20 cellular contexts compared by ENCODE assay signal in the genomic region with DNA sequence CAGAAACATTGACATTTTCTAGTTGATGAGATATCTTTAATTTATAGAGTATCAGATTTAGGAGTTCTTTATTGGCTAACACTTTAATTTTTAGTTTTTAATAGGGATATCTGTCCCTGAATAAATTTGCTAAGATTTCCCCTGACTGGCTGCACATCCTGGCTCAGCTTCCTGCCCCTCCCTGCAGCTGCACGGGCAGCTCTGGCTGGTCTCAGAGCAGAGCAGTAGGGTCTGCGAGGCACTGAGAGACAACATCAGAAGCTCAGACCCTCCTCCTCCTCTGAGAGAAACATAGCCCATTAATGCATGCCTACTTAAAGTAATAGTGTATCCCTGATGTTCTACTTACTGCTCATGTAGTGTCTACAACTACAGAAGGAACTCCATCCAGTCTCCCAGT.
DNase-seq lines count a peak whose midpoint lies in the region; ATAC-seq and TF ChIP-seq lines count a peak whose summit lies in the region.
"Had no signal": no experiment of that assay in that cellular context is flagged by ENCODE, and none has a peak within 500 bp of the region (broad histone marks: within the 10 kb centered on the region; RNA-seq: fewer than 3 reads in every experiment).

No MANE protein-coding gene starts in this region.

- no peaks in the 10 kb centered on the region for H3K36me3 Mint-ChIP-seq in activated CD4-positive, alpha-beta memory T cell treated with anti-CD3 and anti-CD28 coated beads for 36 hours
- peaks cover 3% of the 10 kb centered on the region for H3K36me3 Mint-ChIP-seq in activated CD4-positive, alpha-beta memory T cell treated with anti-CD3 and anti-CD28 coated beads, Interleukin-2, amount 10 ng/mL, durations not matched to agents 7 days and 5 days (ENCODE audit: low read depth)
- H3K36me3 Mint-ChIP-seq: IgD-negative memory B cell had no signal

- DNase-seq in activated CD4-positive, alpha-beta memory T cell treated with anti-CD3 and anti-CD28 coated beads for 36 hours = peak; percentile 20
- no peak for DNase-seq in activated CD4-positive, alpha-beta memory T cell treated with anti-CD3 and anti-CD28 coated beads, Interleukin-2, amount 10 ng/mL, durations not matched to agents 7 days and 5 days
- peak; percentile 10 for DNase-seq in stimulated activated CD4-positive, alpha-beta T cell treated with anti-CD3 and anti-CD28 coated beads, Interleukin-15, amount 100 ng/mL, for 24 hours
- no peak for DNase-seq in stimulated activated CD4-positive, alpha-beta T cell treated with anti-CD3 and anti-CD28 coated beads, Interleukin-4, amount 100 ng/mL, for 24 hours
- DNase-seq in UCSD-AML1 (lab: John Stamatoyannopoulos, UW; ENCODE audit: unreplicated experiment) (peak; percentile 34), osteoblast (ENCODE audit: insufficient read length, low spot score, missing footprints) (no peak), WERI-Rb-1 (no peak)
- DNase-seq: 8988T, NCI-H1105, NCI-H146, NCI-H2029 treated with DMSO at 0.1 percent for 48 hours, NCI-H226, NCI-H510A treated with DMSO at 0.1 percent for 48 hours, NCI-H748 treated with DMSO at 0.1 percent for 48 hours, PC-9, SIG-M5 had no signal

- H3K4me3 Mint-ChIP-seq in activated CD4-positive, alpha-beta memory T cell treated with anti-CD3 and anti-CD28 coated beads for 36 hours = no peak overlapping the region
- no peak overlapping the region for H3K4me3 Mint-ChIP-seq in activated CD4-positive, alpha-beta memory T cell treated with anti-CD3 and anti-CD28 coated beads, Interleukin-2, amount 10 ng/mL, durations not matched to agents 7 days and 5 days
- H3K4me3 Mint-ChIP-seq: IgD-negative memory B cell had no signal

- H3K9me3 ChIP-seq in osteoblast (ENCODE audit: low read depth, low read length) (no peaks in the 10 kb centered on the region), WERI-Rb-1 (ENCODE audit: severe bottlenecking) (peaks cover 4% of the 10 kb centered on the region)

- intact Hi-C loops in activated CD4-positive, alpha-beta memory T cell treated with anti-CD3 and anti-CD28 coated beads for 36 hours (cut with micrococcal nuclease) = loop anchor here (2.0 kb wide), 1 partner anchor 66 kb away; no protein-coding TSS in a partner anchor

- POLR2A ChIA-PET in activated CD4-positive, alpha-beta memory T cell treated with anti-CD3 and anti-CD28 coated beads for 36 hours (lab: Charles Lee) = no interaction called here
- POLR2A ChIA-PET in activated CD4-positive, alpha-beta memory T cell treated with anti-CD3 and anti-CD28 coated beads, Interleukin-2, amount 10 ng/mL, durations not matched to agents 7 days and 5 days (lab: Charles Lee) = no interaction called here

- no peak for ATAC-seq in GM19455 (IDR thresholded peaks at IDR 0.05; ENCODE audit: unreplicated experiment)

- H3K36me3 ChIP-seq in osteoblast (ENCODE audit: insufficient read depth, low read length) (no peaks in the 10 kb centered on the region), WERI-Rb-1 (no peaks in the 10 kb centered on the region)
- H3K36me3 ChIP-seq: BLaER1 treated with 17β-estradiol and CSF1 and Interleukin-3, amounts not matched to agents 10 nM and 100 nM had no signal

- no peaks in the 10 kb centered on the region for H3K27me3 Mint-ChIP-seq in activated CD4-positive, alpha-beta memory T cell treated with anti-CD3 and anti-CD28 coated beads for 36 hours
- no peaks in the 10 kb centered on the region for H3K27me3 Mint-ChIP-seq in activated CD4-positive, alpha-beta memory T cell treated with anti-CD3 and anti-CD28 coated beads, Interleukin-2, amount 10 ng/mL, durations not matched to agents 7 days and 5 days

- peaks cover 9% of the 10 kb centered on the region for H3K9me3 Mint-ChIP-seq in activated CD4-positive, alpha-beta memory T cell treated with anti-CD3 and anti-CD28 coated beads for 36 hours
- peaks cover 7% of the 10 kb centered on the region for H3K9me3 Mint-ChIP-seq in activated CD4-positive, alpha-beta memory T cell treated with anti-CD3 and anti-CD28 coated beads, Interleukin-2, amount 10 ng/mL, durations not matched to agents 7 days and 5 days

- TF ChIP-seq CTCF in osteoblast (IDR thresholded peaks at IDR 0.05; ENCODE audit: extremely low read depth, low read depth, low read length) (no peak), WERI-Rb-1 (IDR thresholded peaks at IDR 0.05; ENCODE audit: low read depth, low read length) (no peak)

- H3K27ac ChIP-seq in osteoblast (ENCODE audit: low read depth, low read length) (no peak overlapping the region), WERI-Rb-1 (no peak overlapping the region)
- H3K27ac ChIP-seq: BLaER1 treated with 17β-estradiol and CSF1 and Interleukin-3, amounts not matched to agents 10 nM and 100 nM; PC-9; RWPE1 had no signal

- no peak overlapping the region for H2AFZ ChIP-seq in osteoblast (ENCODE audit: low read length)
- H2AFZ ChIP-seq: PC-9 had no signal

- H3K4me3 ChIP-seq in osteoblast (ENCODE audit: insufficient read depth, low read length) (no peak overlapping the region), WERI-Rb-1 (ENCODE audit: low read depth, low read length) (no peak overlapping the region)
- H3K4me3 ChIP-seq: BLaER1 treated with 17β-estradiol and CSF1 and Interleukin-3, amounts not matched to agents 10 nM and 100 nM; PC-9 had no signal

- H3K4me1 ChIP-seq in osteoblast (ENCODE audit: insufficient read depth, low read length) = no peaks in the 10 kb centered on the region

- no peaks in the 10 kb centered on the region for H4K20me1 ChIP-seq in osteoblast (ENCODE audit: insufficient read depth, low read length)
- H4K20me1 ChIP-seq: BLaER1 treated with 17β-estradiol and CSF1 and Interleukin-3, amounts not matched to agents 10 nM and 100 nM had no signal

- CTCF ChIA-PET in activated CD4-positive, alpha-beta memory T cell treated with anti-CD3 and anti-CD28 coated beads for 36 hours (lab: Charles Lee) = no interaction called here
- CTCF ChIA-PET in activated CD4-positive, alpha-beta memory T cell treated with anti-CD3 and anti-CD28 coated beads, Interleukin-2, amount 10 ng/mL, durations not matched to agents 7 days and 5 days (lab: Charles Lee) = no interaction called here

- peak overlapping the region; percentile 24 for H3K27ac Mint-ChIP-seq in activated CD4-positive, alpha-beta memory T cell treated with anti-CD3 and anti-CD28 coated beads for 36 hours
- no peak overlapping the region for H3K27ac Mint-ChIP-seq in activated CD4-positive, alpha-beta memory T cell treated with anti-CD3 and anti-CD28 coated beads, Interleukin-2, amount 10 ng/mL, durations not matched to agents 7 days and 5 days
- H3K27ac Mint-ChIP-seq: IgD-negative memory B cell had no signal

- H3K4me1 Mint-ChIP-seq in activated CD4-positive, alpha-beta memory T cell treated with anti-CD3 and anti-CD28 coated beads for 36 hours (ENCODE audit: low read depth) = peaks cover 56% of the 10 kb centered on the region
- peaks cover 30% of the 10 kb centered on the region for H3K4me1 Mint-ChIP-seq in activated CD4-positive, alpha-beta memory T cell treated with anti-CD3 and anti-CD28 coated beads, Interleukin-2, amount 10 ng/mL, durations not matched to agents 7 days and 5 days

- H3K27me3 ChIP-seq in osteoblast (ENCODE audit: insufficient read depth, low read length) = no peaks in the 10 kb centered on the region
- H3K27me3 ChIP-seq in WERI-Rb-1 (ENCODE audit: insufficient read depth, low read depth, severe bottlenecking) = peaks cover 33% of the 10 kb centered on the region
- H3K27me3 ChIP-seq: BLaER1 treated with 17β-estradiol and CSF1 and Interleukin-3, amounts not matched to agents 10 nM and 100 nM had no signal

- H3K79me2 ChIP-seq in osteoblast (ENCODE audit: insufficient read depth, low read length) = no peaks in the 10 kb centered on the region

- no peak overlapping the region for H3K4me2 ChIP-seq in osteoblast (ENCODE audit: insufficient read depth, low read length)
- H3K4me2 ChIP-seq: BLaER1 treated with 17β-estradiol and CSF1 and Interleukin-3, amounts not matched to agents 10 nM and 100 nM; PC-9 had no signal

Comparison
In these comparisons a context has a peak if more than half of its experiments do, and no peak if none do; other contexts are left out.
1. DNase-seq: peak in activated CD4-positive, alpha-beta memory T cell treated with anti-CD3 and anti-CD28 coated beads for 36 hours (single experiment), stimulated activated CD4-positive, alpha-beta T cell treated with anti-CD3 and anti-CD28 coated beads, Interleukin-15, amount 100 ng/mL, for 24 hours (single experiment) and UCSD-AML1 (single experiment); none in activated CD4-positive, alpha-beta memory T cell treated with anti-CD3 and anti-CD28 coated beads, Interleukin-2, amount 10 ng/mL, durations not matched to agents 7 days and 5 days (single experiment), stimulated activated CD4-positive, alpha-beta T cell treated with anti-CD3 and anti-CD28 coated beads, Interleukin-4, amount 100 ng/mL, for 24 hours (single experiment), osteoblast (single experiment) and WERI-Rb-1 (single experiment).